Comparison of ENCODE assay signal across 11 cellular contexts in the genomic region with DNA sequence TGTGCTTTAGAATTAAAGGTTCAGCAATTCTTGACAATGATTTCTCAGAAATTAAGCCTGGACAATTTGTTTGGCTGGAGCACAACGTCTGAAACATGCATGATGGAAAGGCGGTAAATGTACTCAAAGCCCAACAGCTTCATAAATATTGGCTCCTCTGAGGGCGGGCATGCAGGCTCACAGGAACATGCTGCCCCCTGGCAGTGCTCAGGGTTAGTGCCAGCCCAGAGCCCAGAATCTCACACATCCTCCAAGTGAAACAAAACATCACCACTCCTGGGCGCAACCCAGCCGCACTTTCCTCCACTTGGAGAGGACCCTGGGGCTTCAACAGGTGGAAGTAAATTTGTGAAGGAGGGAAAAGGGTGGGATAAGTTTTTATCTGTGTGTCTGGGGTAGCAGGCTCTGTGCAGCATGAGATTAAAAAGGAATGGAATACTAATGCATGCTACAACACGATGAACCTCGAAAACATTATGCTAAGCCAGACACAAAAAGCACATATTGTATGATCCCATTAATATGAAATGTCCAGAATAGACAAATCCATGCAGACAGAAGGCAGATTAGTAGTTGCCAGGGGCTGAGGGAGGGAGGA. TPM values are rescaled to one million over a fixed set of nuclear protein-coding genes. Genes with fewer than 3 reads are reported as not detected.
DNase-seq lines count a peak whose midpoint lies in the region; ATAC-seq and TF ChIP-seq lines count a peak whose summit lies in the region.
"Had no signal": no experiment of that assay in that cellular context is flagged by ENCODE, and none has a peak within 500 bp of the region (broad histone marks: within the 10 kb centered on the region; RNA-seq: fewer than 3 reads in every experiment).

No MANE protein-coding gene starts in this region.

- TF ChIP-seq CTCF in AG09309 (IDR thresholded peaks at IDR 0.05; ENCODE audit: control insufficient read depth, insufficient read depth, low read depth, low read length, missing control alignments) = peak; percentile 25
- TF ChIP-seq CTCF in liver (IDR thresholded peaks at IDR 0.05; ENCODE audit: low read depth, low read length, missing input control) = peak; percentile 15
- no peak for TF ChIP-seq CTCF in brain microvascular endothelial cell (IDR thresholded peaks at IDR 0.05; ENCODE audit: low read depth, low read length, missing control alignments)

- DNase-seq in AG09309 (ENCODE audit: low read depth) (no peak), H7 (peak; percentile 65), RKO (ENCODE audit: low spot score) (peak; percentile 16), brain microvascular endothelial cell (no peak), activated T-cell treated with anti-CD3 and anti-CD28 coated beads for 4 hours (no peak)

- no peaks in the 10 kb centered on the region for H3K36me3 ChIP-seq in H7 (replicated peaks; ENCODE audit: control insufficient read depth, insufficient read depth, low read length)
- H3K36me3 ChIP-seq in liver (ENCODE audit: control insufficient read depth in 4 of 4, insufficient read depth in 3 of 4, low read depth in 1 of 4, low read length in 3 of 4) = no peaks in the 10 kb centered on the region
- H3K36me3 ChIP-seq in brain microvascular endothelial cell (replicated peaks) = no peaks in the 10 kb centered on the region
- H3K36me3 ChIP-seq: neutrophil had no signal

- no peaks in the 10 kb centered on the region for H3K9me3 ChIP-seq in liver (ENCODE audit: control insufficient read depth in 4 of 4, low read length in 3 of 4)
- H3K9me3 ChIP-seq: neutrophil had no signal

- H3K27ac ChIP-seq in liver (ENCODE audit: low read depth in 1 of 2, low read length in 2 of 2) (no peak overlapping the region), brain microvascular endothelial cell (no peak overlapping the region)
- H3K27ac ChIP-seq: neutrophil had no signal

- H3K4me3 ChIP-seq in AG09309 (ENCODE audit: control insufficient read depth, low read depth, low read length) (no peak overlapping the region), H7 (ENCODE audit: insufficient read depth, low read depth, low read length) (no peak overlapping the region), liver (ENCODE audit: low read depth in 1 of 3, low read length in 3 of 3) (no peak overlapping the region), brain microvascular endothelial cell (ENCODE audit: low read depth, low read length) (no peak overlapping the region)

- ATAC-seq in HG02588 (IDR thresholded peaks at IDR 0.05; ENCODE audit: unreplicated experiment) (no peak), GM18517 (IDR thresholded peaks at IDR 0.05; ENCODE audit: unreplicated experiment) (no peak)

- in situ Hi-C loops in brain microvascular endothelial cell (cut with HindIII; ENCODE audit: low pct_ligation_motif_present, low sequenced_read_pairs) = no loop called here

- H3K9ac ChIP-seq in liver (ENCODE audit: low read depth in 1 of 2, low read length in 2 of 2) = no peak overlapping the region

- H3K27me3 ChIP-seq in H7 (ENCODE audit: control insufficient read depth, insufficient read depth, low read length) = no peaks in the 10 kb centered on the region
- peaks cover 0 to 2% (median 0%) of the 10 kb centered on the region in 4 donors for H3K27me3 ChIP-seq in liver (ENCODE audit: control insufficient read depth in 4 of 4, insufficient read depth in 4 of 4, low read length in 3 of 4)
- H3K27me3 ChIP-seq in brain microvascular endothelial cell (replicated peaks) = no peaks in the 10 kb centered on the region
- H3K27me3 ChIP-seq: neutrophil had no signal

- peak in 1 of 2 donors; percentile 29 for TF ChIP-seq RAD21 in liver (IDR thresholded peaks at IDR 0.05)

- 59% methylated on average over 7 of the region's 7 CpGs for WGBS in liver

- no peaks in the 10 kb centered on the region for H3K4me1 ChIP-seq in liver (ENCODE audit: control insufficient read depth in 4 of 4, insufficient read depth in 4 of 4, low read length in 3 of 4)

TF ChIP-seq in liver, 16 proteins besides CTCF, POLR2A, EP300 and RAD21:
- TF ChIP-seq, protein P1, sequence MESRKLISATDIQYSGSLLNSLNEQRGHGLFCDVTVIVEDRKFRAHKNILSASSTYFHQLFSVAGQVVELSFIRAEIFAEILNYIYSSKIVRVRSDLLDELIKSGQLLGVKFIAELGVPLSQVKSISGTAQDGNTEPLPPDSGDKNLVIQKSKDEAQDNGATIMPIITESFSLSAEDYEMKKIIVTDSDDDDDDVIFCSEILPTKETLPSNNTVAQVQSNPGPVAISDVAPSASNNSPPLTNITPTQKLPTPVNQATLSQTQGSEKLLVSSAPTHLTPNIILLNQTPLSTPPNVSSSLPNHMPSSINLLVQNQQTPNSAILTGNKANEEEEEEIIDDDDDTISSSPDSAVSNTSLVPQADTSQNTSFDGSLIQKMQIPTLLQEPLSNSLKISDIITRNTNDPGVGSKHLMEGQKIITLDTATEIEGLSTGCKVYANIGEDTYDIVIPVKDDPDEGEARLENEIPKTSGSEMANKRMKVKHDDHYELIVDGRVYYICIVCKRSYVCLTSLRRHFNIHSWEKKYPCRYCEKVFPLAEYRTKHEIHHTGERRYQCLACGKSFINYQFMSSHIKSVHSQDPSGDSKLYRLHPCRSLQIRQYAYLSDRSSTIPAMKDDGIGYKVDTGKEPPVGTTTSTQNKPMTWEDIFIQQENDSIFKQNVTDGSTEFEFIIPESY (IDR thresholded peaks at IDR 0.05) = no peak
- TF ChIP-seq, protein P2, sequence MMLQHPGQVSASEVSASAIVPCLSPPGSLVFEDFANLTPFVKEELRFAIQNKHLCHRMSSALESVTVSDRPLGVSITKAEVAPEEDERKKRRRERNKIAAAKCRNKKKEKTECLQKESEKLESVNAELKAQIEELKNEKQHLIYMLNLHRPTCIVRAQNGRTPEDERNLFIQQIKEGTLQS (IDR thresholded peaks at IDR 0.05) = no peak
- TF ChIP-seq YY1 (IDR thresholded peaks at IDR 0.05) = no peak
- no peak for TF ChIP-seq FOXA1 (IDR thresholded peaks at IDR 0.05)
- TF ChIP-seq, protein P3, sequence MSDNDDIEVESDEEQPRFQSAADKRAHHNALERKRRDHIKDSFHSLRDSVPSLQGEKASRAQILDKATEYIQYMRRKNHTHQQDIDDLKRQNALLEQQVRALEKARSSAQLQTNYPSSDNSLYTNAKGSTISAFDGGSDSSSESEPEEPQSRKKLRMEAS (IDR thresholded peaks at IDR 0.05) = no peak
- TF ChIP-seq, protein P4, sequence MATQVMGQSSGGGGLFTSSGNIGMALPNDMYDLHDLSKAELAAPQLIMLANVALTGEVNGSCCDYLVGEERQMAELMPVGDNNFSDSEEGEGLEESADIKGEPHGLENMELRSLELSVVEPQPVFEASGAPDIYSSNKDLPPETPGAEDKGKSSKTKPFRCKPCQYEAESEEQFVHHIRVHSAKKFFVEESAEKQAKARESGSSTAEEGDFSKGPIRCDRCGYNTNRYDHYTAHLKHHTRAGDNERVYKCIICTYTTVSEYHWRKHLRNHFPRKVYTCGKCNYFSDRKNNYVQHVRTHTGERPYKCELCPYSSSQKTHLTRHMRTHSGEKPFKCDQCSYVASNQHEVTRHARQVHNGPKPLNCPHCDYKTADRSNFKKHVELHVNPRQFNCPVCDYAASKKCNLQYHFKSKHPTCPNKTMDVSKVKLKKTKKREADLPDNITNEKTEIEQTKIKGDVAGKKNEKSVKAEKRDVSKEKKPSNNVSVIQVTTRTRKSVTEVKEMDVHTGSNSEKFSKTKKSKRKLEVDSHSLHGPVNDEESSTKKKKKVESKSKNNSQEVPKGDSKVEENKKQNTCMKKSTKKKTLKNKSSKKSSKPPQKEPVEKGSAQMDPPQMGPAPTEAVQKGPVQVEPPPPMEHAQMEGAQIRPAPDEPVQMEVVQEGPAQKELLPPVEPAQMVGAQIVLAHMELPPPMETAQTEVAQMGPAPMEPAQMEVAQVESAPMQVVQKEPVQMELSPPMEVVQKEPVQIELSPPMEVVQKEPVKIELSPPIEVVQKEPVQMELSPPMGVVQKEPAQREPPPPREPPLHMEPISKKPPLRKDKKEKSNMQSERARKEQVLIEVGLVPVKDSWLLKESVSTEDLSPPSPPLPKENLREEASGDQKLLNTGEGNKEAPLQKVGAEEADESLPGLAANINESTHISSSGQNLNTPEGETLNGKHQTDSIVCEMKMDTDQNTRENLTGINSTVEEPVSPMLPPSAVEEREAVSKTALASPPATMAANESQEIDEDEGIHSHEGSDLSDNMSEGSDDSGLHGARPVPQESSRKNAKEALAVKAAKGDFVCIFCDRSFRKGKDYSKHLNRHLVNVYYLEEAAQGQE (IDR thresholded peaks at IDR 0.05) = no peak
- TF ChIP-seq HNF4A (conservative IDR thresholded peaks at IDR 0.05) = no peak
- no peak for TF ChIP-seq SP1 (IDR thresholded peaks at IDR 0.05)
- TF ChIP-seq EGR1 (IDR thresholded peaks at IDR 0.05; ENCODE audit: low read depth in 2 of 2) = no peak
- no peak for TF ChIP-seq GABPA (IDR thresholded peaks at IDR 0.05 in 1 of 2, conservative IDR thresholded peaks at IDR 0.05 in 1 of 2)
- no peak for TF ChIP-seq HNF4G (IDR thresholded peaks at IDR 0.05)
- TF ChIP-seq FOXA2 (IDR thresholded peaks at IDR 0.05) = no peak
- TF ChIP-seq RXRA (IDR thresholded peaks at IDR 0.05) = no peak
- TF ChIP-seq NR2F2 (IDR thresholded peaks at IDR 0.05) = no peak
- no peak for TF ChIP-seq JUND (IDR thresholded peaks at IDR 0.05)
- no peak for TF ChIP-seq TAF1 (conservative IDR thresholded peaks at IDR 0.05)
TF ChIP-seq in liver: peak in this region for 0.

RNA-seq across cellular contexts. Expression of a gene that starts 54.1 kb away (rescaled TPM):
- total RNA-seq in H7 (2014; rRNA removed; shearing (Covaris generic)) = 0.07 and 0.11 TPM in 2 replicates
- 1 to 10 TPM in 1 of 2 donors, under 1 TPM in 1; 0.14 to 2.8 TPM for total RNA-seq in liver
- polyA plus RNA-seq in liver = under 1 TPM; 0.38 to 0.42 TPM
- total RNA-seq: bronchial epithelial cell, fibroblast of villous mesenchyme had no signal

Comparison
In these comparisons a context has a peak if more than half of its experiments do, and no peak if none do; other contexts are left out.
1. DNase-seq: peak in H7 (single experiment) and RKO (single experiment); none in AG09309 (single experiment), brain microvascular endothelial cell (single experiment) and activated T-cell treated with anti-CD3 and anti-CD28 coated beads for 4 hours (single experiment).